Comparison of ENCODE assay signal across 20 cellular contexts in the genomic region with DNA sequence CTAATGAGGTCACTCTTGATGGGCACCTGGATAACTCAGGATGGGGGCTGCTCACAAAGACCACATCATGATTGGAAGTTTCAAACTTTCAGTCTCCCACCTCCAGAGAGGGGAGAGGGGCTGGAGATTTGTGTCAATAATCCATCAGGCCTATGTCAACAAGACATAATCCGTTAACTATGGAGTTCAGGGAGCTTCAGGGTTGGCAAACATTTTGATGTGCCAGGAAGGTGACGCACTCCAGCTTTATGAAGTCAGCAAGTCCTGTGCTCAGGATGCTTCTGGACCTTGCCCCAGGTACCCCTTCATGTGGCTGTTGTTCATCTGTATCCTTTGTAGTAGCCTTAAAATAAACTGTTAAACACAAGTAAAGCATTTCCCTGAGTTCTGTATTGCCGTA. TPM values are rescaled to one million over a fixed set of nuclear protein-coding genes. Genes with fewer than 3 reads are reported as not detected.
A peak's percentile ranks its signal among the peaks of the same experiment; 100 is the strongest.
DNase-seq lines count a peak whose midpoint lies in the region; ATAC-seq, FAIRE-seq and TF ChIP-seq lines count a peak whose summit lies in the region.
"Had no signal": no experiment of that assay in that cellular context is flagged by ENCODE, and none has a peak within 500 bp of the region (broad histone marks: within the 10 kb centered on the region; RNA-seq: fewer than 3 reads in every experiment).

No MANE protein-coding gene starts in this region.

- H3K4me1 ChIP-seq in HepG2 (ENCODE audit: insufficient read depth, low read length) = peaks cover 25% of the 10 kb centered on the region
- H3K4me1 ChIP-seq in right lobe of liver = no peaks in the 10 kb centered on the region
- H3K4me1 ChIP-seq in H1 (replicated peaks in 1 of 4; ENCODE audit: control insufficient read depth in 3 of 4, insufficient read depth in 4 of 4, low read length in 3 of 4) = peaks cover 0 to 4% (median 1%) of the 10 kb centered on the region in 4 experiments; a peak in 3 of 7 replicates
- H3K4me1 ChIP-seq: HAP-1 had no signal

- no peaks in the 10 kb centered on the region for H3K23me2 ChIP-seq in H1 (ENCODE audit: low read depth, low read length)

- no peak overlapping the region for H3K4ac ChIP-seq in H1 (replicated peaks; ENCODE audit: insufficient read length, low read depth, low read length)

- H2BK15ac ChIP-seq in H1 (ENCODE audit: low read length) = no peak overlapping the region

- H4K8ac ChIP-seq in H1 (ENCODE audit: extremely low read depth, insufficient read depth, low read length) = no peak overlapping the region

- no peak for TF ChIP-seq EP300 in HepG2 (IDR thresholded peaks at IDR 0.05; ENCODE audit: low read depth in 2 of 2, low read length in 2 of 2)
- peak; percentile 25; the same call in 1 of the 2 replicates for TF ChIP-seq EP300 in HepG2 (CRISPR knock-in tag; IDR thresholded peaks at IDR 0.05; ENCODE audit: borderline replicate concordance)
- TF ChIP-seq EP300 in H1 (IDR thresholded peaks at IDR 0.05; ENCODE audit: borderline replicate concordance in 1 of 2, low read depth in 2 of 2, low read length in 2 of 2) = no peak

- H2AFZ ChIP-seq in HepG2 (ENCODE audit: low read length) (no peak overlapping the region), H1 (ENCODE audit: low read length) (no peak overlapping the region)
- H2AFZ ChIP-seq: GM23338 had no signal

- POLR2A ChIA-PET in HepG2 (lab: Yijun Ruan, JAX) = interaction anchor here (0.8 to 1.5 kb wide), 2 partner anchors 19 to 112 kb away, joined by 3 to 7 read pairs; a partner anchor contains a TSS
- POLR2A ChIA-PET in H1 (lab: Charles Lee; ENCODE audit: partially characterized antibody) = interaction anchor here (0.9 to 1.5 kb wide), 3 partner anchors 13 to 20 kb away, joined by 3 to 8 read pairs (median 4); no protein-coding TSS in a partner anchor

- ATAC-seq in HepG2 (peak; percentile 79), right lobe of liver (no peak), GM21360 (IDR thresholded peaks at IDR 0.05; ENCODE audit: unreplicated experiment) (no peak), HG02571 (IDR thresholded peaks at IDR 0.05; ENCODE audit: unreplicated experiment) (no peak)
- ATAC-seq: GM12878, GM23338 had no signal

- WGBS in HepG2 (ENCODE audit: low lambda C conversion rate) = 40% methylated on average over 3 of the region's 3 CpGs
- 83% methylated on average over 1 of the region's 3 CpGs for WGBS in right lobe of liver (ENCODE audit: insufficient coverage, low coverage, low lambda C conversion rate, missing lambda C conversion rate)
- WGBS in H1 (ENCODE audit: extremely low coverage in 1 of 2, insufficient coverage in 1 of 2, insufficient read length in 1 of 2, insufficient replicate concordance in 2 of 2, low coverage in 1 of 2, low lambda C conversion rate in 2 of 2, missing lambda C conversion rate in 1 of 2), 2 experiments = 97% methylated on average over 3 of the region's 3 CpGs; no CpG with 5 or more reads in 1 of the 2 experiments

- no peak overlapping the region for H3K14ac ChIP-seq in H1 (ENCODE audit: insufficient read length)

- intact Hi-C loops in HepG2 (cut with micrococcal nuclease; ENCODE audit: unreplicated experiment) = no loop called here
- intact Hi-C loops in right lobe of liver (cut with DNase I) = no loop called here

- no peaks in the 10 kb centered on the region for H4K20me1 ChIP-seq in HepG2 (ENCODE audit: insufficient read depth, low read length)
- H4K20me1 ChIP-seq in H1 (replicated peaks in 1 of 2; ENCODE audit: control insufficient read depth in 1 of 2, insufficient read depth in 2 of 2, low read length in 2 of 2) = no peaks in the 10 kb centered on the region

- no peak overlapping the region for H2AK5ac ChIP-seq in H1 (ENCODE audit: low read depth, low read length)

- H3K18ac ChIP-seq in H1 (ENCODE audit: extremely low read depth, low read length) = no peak overlapping the region

- H2BK120ac ChIP-seq in H1 (replicated peaks; ENCODE audit: low read depth, low read length) = no peak overlapping the region

- BruUV-seq in HepG2 (replicated peaks; lab: Mats Ljungman, UMichigan) = no TSS peak

- H2BK5ac ChIP-seq in H1 (ENCODE audit: low read depth, low read length) = no peak overlapping the region

- H3K4me3 ChIP-seq in HepG2 (replicated peaks in 1 of 3; ENCODE audit: insufficient read depth in 1 of 3, low read depth in 2 of 3, low read length in 3 of 3) = no peak overlapping the region
- H3K4me3 ChIP-seq in right lobe of liver = no peak overlapping the region
- H3K4me3 ChIP-seq in H1 (ENCODE audit: extremely low read depth in 1 of 4, insufficient read depth in 2 of 4, low read depth in 3 of 4, low read length in 4 of 4) = no peak overlapping the region
- H3K4me3 ChIP-seq: GM12878, GM23338, HAP-1 had no signal

- no peak overlapping the region for H3K56ac ChIP-seq in H1 (replicated peaks; ENCODE audit: insufficient read length, low read depth, low read length)

- DNase-seq in HepG2 (ENCODE audit: low spot score) (peak; percentile 81), right lobe of liver (no peak), NCI-H82 treated with DMSO at 0.1 percent for 48 hours (lab: John Stamatoyannopoulos, UW; ENCODE audit: unreplicated experiment) (peak; percentile 13), H1 (ENCODE audit: low read depth in 1 of 2, low spot score in 2 of 2) (no peak), NCI-H1694 treated with DMSO at 0.1 percent for 48 hours (lab: John Stamatoyannopoulos, UW) (no peak)
- DNase-seq: C1 segment of cervical spinal cord; Calu3; CD4-positive, alpha-beta memory T cell; COR-L47; DMS79; EL; GDM1; HFFc6 had no signal

- H3K4me2 ChIP-seq in HepG2 (ENCODE audit: low read depth, low read length) = no peak overlapping the region; the same call in 1 of the 2 replicates
- H3K4me2 ChIP-seq in H1 (ENCODE audit: insufficient read depth in 1 of 2, low read depth in 2 of 2, low read length in 2 of 2) = no peak overlapping the region
- H3K4me2 ChIP-seq: GM23338 had no signal

- H3K9ac ChIP-seq in HepG2 (ENCODE audit: insufficient read depth, low read depth, low read length) (no peak overlapping the region), H1 (replicated peaks in 1 of 4; ENCODE audit: extremely low read depth in 1 of 4, low read depth in 3 of 4, low read length in 3 of 4) (no peak overlapping the region)

- CTCF ChIA-PET in HepG2 (lab: Yijun Ruan, JAX; ENCODE audit: low intra/inter-chr PET ratio, low total read pairs) (no interaction called here), H1 (lab: Charles Lee; ENCODE audit: partially characterized antibody) (interaction anchor here (0.6 to 0.7 kb wide), 2 partner anchors 35 to 317 kb away, joined by 3 read pairs; no protein-coding TSS in a partner anchor)

- peak; percentile 73 for FAIRE-seq in HepG2 (lab: Jason Lieb, UNC)
- no peak for FAIRE-seq in H1 (lab: Jason Lieb, UNC)
- FAIRE-seq: GM12878, GM19239, H54 had no signal

- no peak overlapping the region for H3K23ac ChIP-seq in H1 (ENCODE audit: insufficient read length)

- H2BK20ac ChIP-seq in H1 (ENCODE audit: low read length) = 0 out of 2 replicates have a peak overlapping the region, but pooled peaks have one; percentile 48

- no peaks in the 10 kb centered on the region for H3K79me1 ChIP-seq in H1 (ENCODE audit: low read depth, low read length)

- TF ChIP-seq POLR2A in HepG2 (IDR thresholded peaks at IDR 0.05; ENCODE audit: insufficient read depth in 1 of 2, low read depth in 2 of 2, low read length in 2 of 2) = no peak
- TF ChIP-seq POLR2A in right lobe of liver (IDR thresholded peaks at IDR 0.05) = no peak
- no peak for TF ChIP-seq POLR2A in H1 (IDR thresholded peaks at IDR 0.05; ENCODE audit: control extremely low read depth in 1 of 2, low read depth in 2 of 2, low read length in 2 of 2)

- H4K91ac ChIP-seq in H1 (replicated peaks; ENCODE audit: insufficient read length, low read length) = no peak overlapping the region

- no peaks in the 10 kb centered on the region for H3K79me2 ChIP-seq in HepG2 (ENCODE audit: insufficient read depth, low read length)
- H3K79me2 ChIP-seq in H1 (ENCODE audit: control insufficient read depth in 1 of 2, insufficient read depth in 2 of 2, low read length in 2 of 2) = no peaks in the 10 kb centered on the region

- H3K27me3 ChIP-seq in HepG2 (ENCODE audit: control insufficient read depth in 1 of 2, insufficient read depth in 2 of 2, low read length in 2 of 2) (no peaks in the 10 kb centered on the region), right lobe of liver (no peaks in the 10 kb centered on the region), H1 (replicated peaks in 1 of 4; ENCODE audit: control insufficient read depth in 3 of 4, extremely low read depth in 1 of 4, insufficient read depth in 3 of 4, low read length in 3 of 4) (peaks cover 0 to 2% (median 1%) of the 10 kb centered on the region in 4 experiments; a peak in 3 of 7 replicates)

- H3K36me3 ChIP-seq in HepG2 (replicated peaks in 1 of 2; ENCODE audit: control insufficient read depth in 1 of 2, insufficient read depth in 2 of 2, low read length in 2 of 2) (peaks cover 0 to 1% of the 10 kb centered on the region in 2 experiments; a peak in 1 of 5 replicates), right lobe of liver (no peaks in the 10 kb centered on the region), H1 (ENCODE audit: control insufficient read depth in 2 of 4, insufficient read depth in 4 of 4, low read length in 3 of 4) (peaks cover 0 to 3% (median 0%) of the 10 kb centered on the region in 4 experiments; a peak in 3 of 8 replicates)

- TF ChIP-seq CTCF in HepG2 (CRISPR knock-in tag; IDR thresholded peaks at IDR 0.05) = no peak
- TF ChIP-seq CTCF in right lobe of liver (IDR thresholded peaks at IDR 0.05) = no peak
- no peak for TF ChIP-seq CTCF in H1 (IDR thresholded peaks at IDR 0.05; ENCODE audit: control extremely low read depth in 1 of 3, insufficient read depth in 1 of 3, low read depth in 1 of 3, low read length in 3 of 3)

- H3K9me3 ChIP-seq in HepG2 (ENCODE audit: low read length) = no peaks in the 10 kb centered on the region
- H3K9me3 ChIP-seq in right lobe of liver = no peaks in the 10 kb centered on the region
- H3K9me3 ChIP-seq in H1 (ENCODE audit: insufficient read depth in 2 of 2, low read depth in 1 of 2, low read length in 1 of 2) = no peaks in the 10 kb centered on the region
- H3K9me3 ChIP-seq: HAP-1 had no signal

- in situ Hi-C loops in HepG2 (cut with HindIII; ENCODE audit: extremely low pct_ligation_motif_present, low pct_unique_long_range_greater_than_20kb) = no loop called here

- H2BK12ac ChIP-seq in H1 (ENCODE audit: low read depth, low read length) = no peak overlapping the region

- H4K5ac ChIP-seq in H1 (ENCODE audit: insufficient read length, low read depth, low read length) = no peak overlapping the region

- TF ChIP-seq RAD21 in HepG2 (CRISPR knock-in tag; IDR thresholded peaks at IDR 0.05) (no peak), H1 (IDR thresholded peaks at IDR 0.05 in 1 of 2, conservative IDR thresholded peaks at IDR 0.05 in 1 of 2; ENCODE audit: low read depth in 2 of 2, low read length in 2 of 2) (no peak)

- H3K27ac ChIP-seq in HepG2 (ENCODE audit: extremely low read length, insufficient read depth, low read length) (no peak overlapping the region), right lobe of liver (no peak overlapping the region), H1 (ENCODE audit: low read depth, low read length) (no peak overlapping the region)

RNA-seq across cellular contexts. Expression of a gene that starts 19.0 kb away (rescaled TPM):
- 21.3 and 28.3 TPM in 2 replicates for total RNA-seq in HepG2 (2016; rRNA removed; fragmentation: Illumina TruSeq; extraction: Trizol)
- 6.7 and 10.0 TPM in 2 replicates for total RNA-seq in HepG2 (2016; cell fraction: cytosol; rRNA removed; fragmentation: Illumina TruSeq; extraction: Trizol; ENCODE audit: low read depth)
- 20.6 and 27.1 TPM in 2 replicates for total RNA-seq in HepG2 (2016; cell fraction: insoluble cytoplasmic fraction; rRNA removed; fragmentation: Illumina TruSeq; extraction: Trizol)
- 22.9 and 24.8 TPM in 2 replicates for total RNA-seq in HepG2 (2016; cell fraction: membrane; rRNA removed; fragmentation: Illumina TruSeq; extraction: Trizol)
- 7.1 and 8.3 TPM in 2 replicates for total RNA-seq in HepG2 (2016; cell fraction: nucleus; rRNA removed; fragmentation: Illumina TruSeq; extraction: Trizol)
- polyA plus RNA-seq in HepG2 (2011; rRNA removed) = 3.8 and 5.3 TPM in 2 replicates
- polyA plus RNA-seq in HepG2 (2011; cell fraction: cytosol; rRNA removed) = 2.9 and 3.6 TPM in 2 replicates
- 1.5 and 1.6 TPM in 2 replicates for polyA plus RNA-seq in HepG2 (2011; cell fraction: nucleus; rRNA removed)
- polyA plus RNA-seq in HepG2 (2012) = 2.5 and 3.5 TPM in 2 replicates
- polyA plus RNA-seq in HepG2 (2016; cell fraction: cytosol; fragmentation: Illumina TruSeq; extraction: Trizol; ENCODE audit: low read depth) = 4.4 and 5.1 TPM in 2 replicates
- 23.2 and 23.5 TPM in 2 replicates for polyA plus RNA-seq in HepG2 (2016; cell fraction: insoluble cytoplasmic fraction; fragmentation: Illumina TruSeq; extraction: Trizol; ENCODE audit: low read depth)
- 11.2 and 11.9 TPM in 2 replicates for polyA plus RNA-seq in HepG2 (2016; cell fraction: membrane; fragmentation: Illumina TruSeq; extraction: Trizol; ENCODE audit: low read depth)
- 11.8 and 12.4 TPM in 2 replicates for polyA plus RNA-seq in HepG2 (2016; cell fraction: nucleus; fragmentation: Illumina TruSeq; extraction: Trizol; ENCODE audit: insufficient read depth, low read depth)
- 2.7 and 11.2 TPM in 2 replicates for polyA minus RNA-seq in HepG2 (2011; rRNA and poly(A)+ RNA removed; ENCODE audit: low replicate concordance)
- 4.8 and 5.6 TPM in 2 replicates for polyA minus RNA-seq in HepG2 (2011; cell fraction: cytosol; rRNA and poly(A)+ RNA removed)
- 3.0 and 4.4 TPM in 2 replicates for polyA minus RNA-seq in HepG2 (2011; cell fraction: nucleus; rRNA and poly(A)+ RNA removed)
- 1 to 10 TPM in 2 of 6 experiments, under 1 TPM in 3, not detected in 1; 0.15 to 1.5 (median 0.75) TPM for total RNA-seq in right lobe of liver
- 18.9 and 22.9 TPM in 2 replicates for total RNA-seq in H1 (2021; fragmentation: NEBNext Ultra II Directional; extraction: Animal tissue kit (Norgen Biotek cat#: 25700))
- polyA plus RNA-seq in H1 (2011; rRNA removed) = 8.6 and 9.2 TPM in 2 replicates
- 11.4 TPM for polyA plus RNA-seq in H1 (2011; cell fraction: cytosol; rRNA removed)
- 4.9 TPM for polyA plus RNA-seq in H1 (2011; cell fraction: nucleus; rRNA removed)
- 9.4 to 14.7 TPM (median 10.5 TPM) in 4 replicates for polyA plus RNA-seq in H1 (2012, experiment 1 of 2)
- 8.2 TPM for polyA plus RNA-seq in H1 (2012, experiment 2 of 2)
- polyA plus RNA-seq in H1 (2013, experiment 1 of 2) = 16.5 TPM
- 19.3 TPM for polyA plus RNA-seq in H1 (2013, experiment 2 of 2)
- 8.5 and 8.7 TPM in 2 replicates for polyA minus RNA-seq in H1 (2011; rRNA and poly(A)+ RNA removed)
- 13.0 TPM for polyA minus RNA-seq in H1 (2011; cell fraction: cytosol; rRNA and poly(A)+ RNA removed)
- 7.0 TPM for polyA minus RNA-seq in H1 (2011; cell fraction: nucleus; rRNA and poly(A)+ RNA removed)

Comparison
In these comparisons a context has a peak if more than half of its experiments do, and no peak if none do; other contexts are left out.
1. DNase-seq: peak in HepG2 (single experiment) and NCI-H82 treated with DMSO at 0.1 percent for 48 hours (single experiment); none in right lobe of liver (0 of 3), H1 (0 of 2) and NCI-H1694 treated with DMSO at 0.1 percent for 48 hours (single experiment).